ENCODE assay signal across 12 cellular contexts in genomic region chr19:47096721-47097120, GRCh38. TPM values are rescaled to one million over a fixed set of nuclear protein-coding genes. Genes with fewer than 3 reads are reported as not detected.
DNase-seq lines count a peak whose midpoint lies in the region; ATAC-seq, FAIRE-seq and TF ChIP-seq lines count a peak whose summit lies in the region.
"Had no signal": no experiment of that assay in that cellular context is flagged by ENCODE, and none has a peak within 500 bp of the region (broad histone marks: within the 10 kb centered on the region; RNA-seq: fewer than 3 reads in every experiment).

No MANE protein-coding gene starts in this region.

- DNase-seq in astrocyte (ENCODE audit: low read depth) (no peak), left colon (peak; percentile 53 to 70), smooth muscle cell (lab: John Stamatoyannopoulos, UW; ENCODE audit: unreplicated experiment) (no peak), GF-D8 (lab: John Stamatoyannopoulos, UW) (no peak)
- DNase-seq: central memory CD4-positive, alpha-beta T cell; GDM1; Karpas-422; sigmoid colon had no signal

- H3K27ac Mint-ChIP-seq in astrocyte (ENCODE audit: unreplicated experiment): no peak overlapping the region

- H3K9me3 ChIP-seq in astrocyte (ENCODE audit: insufficient read depth, low read depth, low read length): no peaks in the 10 kb centered on the region
- no peaks in the 10 kb centered on the region for H3K9me3 ChIP-seq in smooth muscle cell (replicated peaks; ENCODE audit: low read depth)
- H3K9me3 ChIP-seq: sigmoid colon had no signal

- peaks cover 17% of the 10 kb centered on the region for H3K36me3 Mint-ChIP-seq in astrocyte (ENCODE audit: low read depth, unreplicated experiment)

- H3K27me3 ChIP-seq in astrocyte (ENCODE audit: insufficient read depth, low read length): no peaks in the 10 kb centered on the region
- no peaks in the 10 kb centered on the region for H3K27me3 ChIP-seq in smooth muscle cell (ENCODE audit: low read depth)
- H3K27me3 ChIP-seq: sigmoid colon had no signal

- ATAC-seq in left colon (peak; percentile 44), GM21825 (IDR thresholded peaks at IDR 0.05; ENCODE audit: unreplicated experiment) (no peak), HG03196 (IDR thresholded peaks at IDR 0.05; ENCODE audit: unreplicated experiment) (no peak)
- ATAC-seq in activated CD4-positive, CD25-positive, alpha-beta regulatory T cell treated with anti-CD3 and anti-CD28 coated beads, Interleukin-2, amount 50 U/mL, for 24 hours: no peak

- H3K27me3 Mint-ChIP-seq in astrocyte (ENCODE audit: low read depth, unreplicated experiment): no peaks in the 10 kb centered on the region

- H3K36me3 ChIP-seq in astrocyte (ENCODE audit: insufficient read depth, low read length): peaks cover 14% of the 10 kb centered on the region
- H3K36me3 ChIP-seq in smooth muscle cell (ENCODE audit: low read depth): no peaks in the 10 kb centered on the region

- no peak for TF ChIP-seq CTCF in astrocyte (IDR thresholded peaks at IDR 0.05; ENCODE audit: insufficient read depth, low read depth, low read length)
- TF ChIP-seq CTCF in smooth muscle cell (IDR thresholded peaks at IDR 0.05; ENCODE audit: borderline replicate concordance, insufficient read depth, poor library complexity, severe bottlenecking): no peak

- no peak overlapping the region for H2AFZ ChIP-seq in astrocyte (ENCODE audit: low read depth, low read length)
- no peak overlapping the region for H2AFZ ChIP-seq in smooth muscle cell (ENCODE audit: low read depth)

- H3K4me1 ChIP-seq in astrocyte (ENCODE audit: insufficient read depth, low read length) (peaks cover 31% of the 10 kb centered on the region), smooth muscle cell (ENCODE audit: low read depth) (peaks cover 8% of the 10 kb centered on the region)

- WGBS in smooth muscle cell (ENCODE audit: low lambda C conversion rate): 97% methylated on average over 9 of the region's 9 CpGs

- TF ChIP-seq EP300 in Ishikawa (IDR thresholded peaks at IDR 0.05; ENCODE audit: borderline replicate concordance): no peak

- no peak for FAIRE-seq in astrocyte (lab: Jason Lieb, UNC)

- peaks cover 9% of the 10 kb centered on the region for H3K4me1 Mint-ChIP-seq in astrocyte (ENCODE audit: low read depth, unreplicated experiment)

- H4K20me1 ChIP-seq in astrocyte (ENCODE audit: insufficient read depth, low read length) (peaks cover 68% of the 10 kb centered on the region), smooth muscle cell (ENCODE audit: low read depth) (peaks cover 76% of the 10 kb centered on the region)

- H3K27ac ChIP-seq in astrocyte (ENCODE audit: low read depth, low read length) (peak overlapping the region; percentile 86), smooth muscle cell (ENCODE audit: low read depth) (peak overlapping the region; percentile 46)

- peaks cover 97% of the 10 kb centered on the region for H3K79me2 ChIP-seq in astrocyte (ENCODE audit: insufficient read depth, low read length)
- H3K79me2 ChIP-seq in smooth muscle cell (ENCODE audit: low read depth): peaks cover 80% of the 10 kb centered on the region

- H3K9me3 Mint-ChIP-seq in astrocyte (ENCODE audit: unreplicated experiment): no peaks in the 10 kb centered on the region

- intact Hi-C loops in left colon (cut with DNase I, micrococcal nuclease): no loop called here

- H3K4me2 ChIP-seq in astrocyte (ENCODE audit: low read length): no peak overlapping the region
- H3K4me2 ChIP-seq in smooth muscle cell: no peak overlapping the region

- no peak for TF ChIP-seq RAD21 in Ishikawa (IDR thresholded peaks at IDR 0.05; ENCODE audit: low read depth)

- H3K4me3 Mint-ChIP-seq in astrocyte (ENCODE audit: unreplicated experiment): peak overlapping the region; percentile 27

- no peak overlapping the region for H3K9ac ChIP-seq in astrocyte (ENCODE audit: low read length)
- H3K9ac ChIP-seq in smooth muscle cell (ENCODE audit: low read depth): no peak overlapping the region

- H3F3A ChIP-seq in smooth muscle cell (ENCODE audit: low read depth): no peaks in the 10 kb centered on the region

- H3K4me3 ChIP-seq in astrocyte (ENCODE audit: insufficient read depth, low read depth, low read length): no peak overlapping the region
- no peak overlapping the region for H3K4me3 ChIP-seq in smooth muscle cell
- H3K4me3 ChIP-seq: sigmoid colon had no signal

TF ChIP-seq in Ishikawa, 13 proteins besides CTCF, POLR2A, EP300 and RAD21:
- no peak for TF ChIP-seq CREB1 (IDR thresholded peaks at IDR 0.05; ENCODE audit: low read depth)
- TF ChIP-seq, protein P1, sequence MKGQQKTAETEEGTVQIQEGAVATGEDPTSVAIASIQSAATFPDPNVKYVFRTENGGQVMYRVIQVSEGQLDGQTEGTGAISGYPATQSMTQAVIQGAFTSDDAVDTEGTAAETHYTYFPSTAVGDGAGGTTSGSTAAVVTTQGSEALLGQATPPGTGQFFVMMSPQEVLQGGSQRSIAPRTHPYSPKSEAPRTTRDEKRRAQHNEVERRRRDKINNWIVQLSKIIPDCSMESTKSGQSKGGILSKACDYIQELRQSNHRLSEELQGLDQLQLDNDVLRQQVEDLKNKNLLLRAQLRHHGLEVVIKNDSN (IDR thresholded peaks at IDR 0.05): peak; percentile 57

RNA-seq across cellular contexts. Expression of gene ZC3H4, which starts 16.9 kb away (rescaled TPM):
- total RNA-seq in astrocyte: 36.6 and 42.3 TPM in 2 replicates
- total RNA-seq in left colon: 10 to 100 TPM; 45.8 to 47.0 TPM
- total RNA-seq in smooth muscle cell: 6.6 and 9.3 TPM in 2 replicates
- 1.9 and 3.5 TPM in 2 replicates for polyA plus RNA-seq in smooth muscle cell

RNA-seq across cellular contexts. Expression of gene SAE1, which starts 33.9 kb away (rescaled TPM):
- total RNA-seq in astrocyte (107 and 133 TPM in 2 replicates), left colon (10 to 100 TPM; 58.4 to 60.7 TPM), smooth muscle cell (65.9 and 67.4 TPM in 2 replicates)
- 70.8 and 89.4 TPM in 2 replicates for polyA plus RNA-seq in smooth muscle cell

RNA-seq across cellular contexts. Expression of gene TMEM160, which starts 48.3 kb away (rescaled TPM):
- 36.5 and 39.9 TPM in 2 replicates for total RNA-seq in astrocyte
- 10 to 100 TPM; 27.6 to 33.1 TPM for total RNA-seq in left colon
- 21.5 and 61.5 TPM in 2 replicates for total RNA-seq in smooth muscle cell
- polyA plus RNA-seq in smooth muscle cell: 92.2 and 94.4 TPM in 2 replicates

Comparison
In these comparisons a context has a peak if more than half of its experiments do, and no peak if none do; other contexts are left out.
1. DNase-seq: peak in left colon (2 of 2); none in astrocyte (single experiment), smooth muscle cell (single experiment) and GF-D8 (single experiment).